17 cellular contexts compared by ENCODE assay signal in genomic region chr11:64789331-64790204, GRCh38. TPM values are rescaled to one million over a fixed set of nuclear protein-coding genes. Genes with fewer than 3 reads are reported as not detected.
"Had no signal": no experiment of that assay in that cellular context is flagged by ENCODE, and none has a peak within 500 bp of the region (broad histone marks: within the 10 kb centered on the region; RNA-seq: fewer than 3 reads in every experiment).

No MANE protein-coding gene starts in this region.

- DNase-seq: activated CD4-positive, alpha-beta memory T cell treated with anti-CD3 and anti-CD28 coated beads, Interleukin-2, amount 10 ng/mL, durations not matched to agents 7 days and 5 days; activated CD4-positive, alpha-beta T cell treated with anti-CD3 and anti-CD28 coated beads for 36 hours; activated T-cell treated with anti-CD3 and anti-CD28 coated beads, Interleukin-2, amount 50 U/mL, for 48 hours; effector CD4-positive, alpha-beta T cell; occipital lobe; stimulated activated CD4-positive, alpha-beta T cell treated with anti-CD3 and anti-CD28 coated beads, Interleukin-4, amount 100 ng/mL, for 4 hours; T-cell; T1000 had no signal

- FAIRE-seq: colon had no signal

- H3K79me2 ChIP-seq: hepatocyte had no signal

- ATAC-seq: activated CD4-positive, alpha-beta T cell treated with anti-CD3 and anti-CD28 coated beads for 36 hours; gastroesophageal sphincter; naive thymus-derived CD8-positive, alpha-beta T cell; T-cell had no signal

- H2AFZ ChIP-seq: hepatocyte had no signal

- H3K27ac ChIP-seq: ascending aorta, gastroesophageal sphincter, hepatocyte, tibial artery, vagina had no signal

- H3K27me3 ChIP-seq: ascending aorta, gastroesophageal sphincter, hepatocyte, tibial artery, vagina had no signal

- H3K4me1 ChIP-seq: ascending aorta, tibial artery, vagina had no signal

- H3K4me3 ChIP-seq: ascending aorta, gastroesophageal sphincter, hepatocyte, lung, tibial artery, vagina had no signal

- H3K9me3 ChIP-seq: ascending aorta, gastroesophageal sphincter, tibial artery, vagina had no signal

- H3K4me2 ChIP-seq: hepatocyte had no signal

RNA-seq across cellular contexts. Expression of gene RASGRP2, which starts 45.6 kb away (rescaled TPM):
- total RNA-seq: bronchial epithelial cell had no signal
